ENCODE assay signal across 10 cellular contexts in the genomic region with DNA sequence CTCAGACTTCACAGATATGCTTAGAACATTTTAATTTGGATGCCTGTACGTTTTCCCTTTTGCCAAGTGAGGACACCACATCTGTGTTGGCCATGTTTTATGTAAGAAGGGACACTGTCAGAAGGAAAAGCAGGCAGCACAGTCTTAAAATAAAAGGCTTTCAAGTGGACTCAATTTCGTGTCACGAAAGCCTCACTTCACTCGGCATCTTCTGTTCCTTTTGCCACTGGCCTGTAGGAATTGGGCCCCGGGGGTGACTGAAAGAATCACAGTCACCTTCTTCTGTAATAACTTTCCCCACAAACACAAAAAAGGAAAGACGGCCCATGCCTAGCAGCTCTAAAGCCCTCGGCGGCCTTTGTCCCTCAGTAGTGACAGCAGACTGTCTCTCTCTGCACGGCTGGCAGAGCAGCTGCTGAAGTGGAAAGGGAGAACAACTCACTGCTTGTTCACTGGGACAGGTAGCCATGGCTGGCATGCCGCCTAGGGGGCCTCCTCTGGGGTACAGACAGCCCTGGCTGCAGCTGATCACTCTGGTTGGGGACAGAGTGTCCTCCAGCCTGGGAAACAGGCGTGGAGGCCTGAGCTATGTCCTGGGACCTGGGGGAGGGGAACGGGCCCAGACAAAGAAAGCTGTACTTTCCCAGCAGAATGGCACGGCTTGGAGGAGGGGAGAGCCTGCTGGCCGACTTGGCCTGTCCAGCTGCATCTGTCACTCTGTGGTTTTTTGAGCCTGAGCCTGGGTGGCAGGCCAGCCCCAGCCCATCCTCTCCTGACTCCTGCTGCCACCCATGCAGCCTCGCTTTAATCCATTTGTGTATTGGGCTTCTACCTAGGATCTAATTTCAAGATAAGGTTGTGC. TPM values are rescaled to one million over a fixed set of nuclear protein-coding genes. Genes with fewer than 3 reads are reported as not detected.
DNase-seq lines count a peak whose midpoint lies in the region; ATAC-seq, FAIRE-seq and TF ChIP-seq lines count a peak whose summit lies in the region.
"Had no signal": no experiment of that assay in that cellular context is flagged by ENCODE, and none has a peak within 500 bp of the region (broad histone marks: within the 10 kb centered on the region; RNA-seq: fewer than 3 reads in every experiment).

No MANE protein-coding gene starts in this region.

- TF ChIP-seq EP300 in GM12878 (IDR thresholded peaks at IDR 0.05; ENCODE audit: borderline replicate concordance in 1 of 2, control insufficient read depth in 1 of 2, low read depth in 2 of 2, low read length in 2 of 2): no peak

- no peak overlapping the region for H2AK5ac ChIP-seq in H9 (ENCODE audit: insufficient read length, low read length)

- H3K14ac ChIP-seq in H9 (ENCODE audit: insufficient read depth, low read length): no peak overlapping the region

- FAIRE-seq in GM12878 (lab: Jason Lieb, UNC) (no peak), D721Med (lab: Jason Lieb, UNC) (no peak)
- FAIRE-seq: endothelial cell of umbilical vein had no signal

- H4K8ac ChIP-seq in H9 (replicated peaks; ENCODE audit: insufficient read length, low read depth, low read length): no peak overlapping the region

- H3K27ac Mint-ChIP-seq in H9: peak overlapping the region; percentile 16 to 77 (median 57); a peak in 5 of 7 replicates
- H3K27ac Mint-ChIP-seq: stimulated activated naive CD8-positive, alpha-beta T cell treated with anti-CD3 and anti-CD28 coated beads, Interleukin-15, Interleukin-2, amounts not matched to agents 100 ng/mL and 50 ng/mL, for 24 hours had no signal

- H4K20me1 ChIP-seq in H9 (ENCODE audit: control insufficient read depth, insufficient read depth, insufficient read length) (no peaks in the 10 kb centered on the region), GM12878 (ENCODE audit: control insufficient read depth, insufficient read depth) (no peaks in the 10 kb centered on the region)

- no peak overlapping the region for H2BK15ac ChIP-seq in H9 (ENCODE audit: low read depth, low read length)

- H3K27me3 Mint-ChIP-seq in H9 (ENCODE audit: low read depth): peaks cover 13% of the 10 kb centered on the region
- H3K27me3 Mint-ChIP-seq: stimulated activated naive CD8-positive, alpha-beta T cell treated with anti-CD3 and anti-CD28 coated beads, Interleukin-15, Interleukin-2, amounts not matched to agents 100 ng/mL and 50 ng/mL, for 24 hours had no signal

- H2BK5ac ChIP-seq in H9 (ENCODE audit: insufficient read length, low read length): no peak overlapping the region

- RAD21 ChIA-PET in GM12878 (lab: Charles Lee; ENCODE audit: unreplicated experiment): interaction anchor here (0.8 to 9.2 kb wide), 8 partner anchors 10 to 456 kb away, joined by 3 to 124 read pairs (median 22); partner anchors contain the start of gene DEPP1

- H3K36me3 Mint-ChIP-seq in H9 (ENCODE audit: insufficient read depth in 1 of 3, low read depth in 3 of 3): peaks cover 0 to 4% (median 2%) of the 10 kb centered on the region in 3 experiments; a peak in 2 of 7 replicates

- H3K4me1 ChIP-seq in H9 (ENCODE audit: insufficient read depth, low read length) (peaks cover 25% of the 10 kb centered on the region), GM12878 (ENCODE audit: control insufficient read depth, insufficient read depth, low read length) (peaks cover 84% of the 10 kb centered on the region), right lobe of liver (peaks cover 0 to 73% (median 13%) of the 10 kb centered on the region in 4 donors)

- H3K4me1 Mint-ChIP-seq in H9: peaks cover 71 to 72% of the 10 kb centered on the region in 2 experiments

- in situ Hi-C loops in GM12878 (cut with MboI): loop anchor here (10.0 to 25.0 kb wide), 2 partner anchors 1559 to 1802 kb away; partner anchors contain the start of gene HNRNPF

- H2AFZ ChIP-seq in H9 (ENCODE audit: low read length): no peak overlapping the region
- H2AFZ ChIP-seq in GM12878 (ENCODE audit: control insufficient read depth, low read depth, low read length): peak overlapping the region; percentile 51

- TF ChIP-seq RAD21 in GM12878 (IDR thresholded peaks at IDR 0.05; ENCODE audit: insufficient read depth, low read depth, low read length): no peak

- H3K79me1 ChIP-seq in H9 (ENCODE audit: insufficient read depth, low read depth, low read length, poor library complexity, severe bottlenecking): no peaks in the 10 kb centered on the region

- H2BK12ac ChIP-seq in H9 (ENCODE audit: insufficient read length, low read depth, low read length): no peak overlapping the region

- SMC1A ChIA-PET in GM12878 (lab: Charles Lee; ENCODE audit: uncharacterized antibody, unreplicated experiment): interaction anchor here (0.8 to 9.3 kb wide), 8 partner anchors 9 to 30 kb away, joined by 3 to 147 read pairs (median 24); partner anchors contain the start of gene DEPP1

- H3K79me2 ChIP-seq in H9 (ENCODE audit: insufficient read depth, low read length) (no peaks in the 10 kb centered on the region), GM12878 (ENCODE audit: control insufficient read depth, insufficient read depth, low read length) (peaks cover 33% of the 10 kb centered on the region)

- no peaks in the 10 kb centered on the region for H3K36me3 ChIP-seq in GM12878 (ENCODE audit: control insufficient read depth in 2 of 2, insufficient read depth in 2 of 2, low read length in 1 of 2)
- H3K36me3 ChIP-seq in right lobe of liver: no peaks in the 10 kb centered on the region

- intact Hi-C loops in GM12878 (cut with micrococcal nuclease; ENCODE audit: unreplicated experiment): loop anchor here (10.0 kb wide), 2 partner anchors 411 to 1819 kb away; partner anchors contain the start of gene ALOX5
- intact Hi-C loops in right lobe of liver (cut with DNase I): no loop called here

- no peak overlapping the region for H4K91ac ChIP-seq in H9 (ENCODE audit: insufficient read length, low read depth, low read length)

- H3T11ph ChIP-seq in H9 (ENCODE audit: low read length): no peak overlapping the region

- peak overlapping the region; percentile 53 for H3K4me3 ChIP-seq in GM12878
- H3K4me3 ChIP-seq in right lobe of liver: no peak overlapping the region

- no peak overlapping the region for H4K5ac ChIP-seq in H9 (ENCODE audit: insufficient read length, low read depth, low read length)

- H3K4ac ChIP-seq in H9 (ENCODE audit: low read depth, low read length): no peak overlapping the region

- peak; percentile 34 for ATAC-seq in GM12878
- peak in 3 of 4 donors; percentile 15 to 52 (median 38) for ATAC-seq in right lobe of liver
- no peak for ATAC-seq in GM18519 (IDR thresholded peaks at IDR 0.05; ENCODE audit: low FRiP score, unreplicated experiment)

- no peaks in the 10 kb centered on the region; a peak in 1 of 5 replicates for H3K9me3 Mint-ChIP-seq in H9
- H3K9me3 Mint-ChIP-seq: stimulated activated naive CD8-positive, alpha-beta T cell treated with anti-CD3 and anti-CD28 coated beads, Interleukin-15, Interleukin-2, amounts not matched to agents 100 ng/mL and 50 ng/mL, for 24 hours had no signal

- H2BK120ac ChIP-seq in H9 (ENCODE audit: low read depth, low read length, poor library complexity, severe bottlenecking): no peak overlapping the region

- H3K27me3 ChIP-seq in H9 (ENCODE audit: insufficient read depth, low read length): no peaks in the 10 kb centered on the region
- no peaks in the 10 kb centered on the region for H3K27me3 ChIP-seq in GM12878 (replicated peaks in 1 of 2; ENCODE audit: control insufficient read depth in 2 of 2, insufficient read depth in 2 of 2, low read length in 1 of 2)
- H3K27me3 ChIP-seq in right lobe of liver: no peaks in the 10 kb centered on the region

- peak overlapping the region in 1 of 2 experiments; percentile 14; a peak in 1 of 5 replicates for H3K4me3 Mint-ChIP-seq in H9
- H3K4me3 Mint-ChIP-seq: stimulated activated naive CD8-positive, alpha-beta T cell treated with anti-CD3 and anti-CD28 coated beads, Interleukin-15, Interleukin-2, amounts not matched to agents 100 ng/mL and 50 ng/mL, for 24 hours had no signal

- POLR2A ChIA-PET in GM12878 (lab: Charles Lee): interaction anchor here (0.8 to 14.0 kb wide), 8 partner anchors 9 to 978 kb away, joined by 3 to 174 read pairs (median 4); partner anchors contain the start of gene DEPP1

- no TSS peak for BruUV-seq in GM12878 (replicated peaks; lab: Mats Ljungman, UMichigan)

- WGBS in H9 (ENCODE audit: extremely low coverage, insufficient read length, low lambda C conversion rate): no CpG with 5 or more reads among the region's 15 CpGs
- WGBS in GM12878 (ENCODE audit: insufficient coverage, insufficient replicate concordance, low lambda C conversion rate, missing lambda C conversion rate): 4% methylated on average over 15 of the region's 15 CpGs
- 50% methylated on average over 8 of the region's 15 CpGs for WGBS in right lobe of liver (ENCODE audit: insufficient coverage, low coverage, low lambda C conversion rate, missing lambda C conversion rate)

- no peak overlapping the region for H3K23ac ChIP-seq in H9 (ENCODE audit: insufficient read length, low read depth, low read length)

- no peak overlapping the region for H3K56ac ChIP-seq in H9 (ENCODE audit: insufficient read length, low read depth, low read length)

- H3K27ac ChIP-seq in H9 (ENCODE audit: insufficient read length, low read depth, low read length) (no peak overlapping the region), GM12878 (ENCODE audit: control insufficient read depth, insufficient read depth) (peak overlapping the region; percentile 85), right lobe of liver (peak overlapping the region; percentile 50 to 67 (median 62))

- H3K9ac ChIP-seq in H9 (ENCODE audit: extremely low read depth, insufficient read length, low read length) (no peak overlapping the region), GM12878 (ENCODE audit: control insufficient read depth, insufficient read depth, low read length) (peak overlapping the region; percentile 62)

- no peak for TF ChIP-seq CTCF in H9 (conservative IDR thresholded peaks at IDR 0.05)
- no peak for TF ChIP-seq CTCF in GM12878 (IDR thresholded peaks at IDR 0.05 in 2 of 3, conservative IDR thresholded peaks at IDR 0.05 in 1 of 3; ENCODE audit: control insufficient read depth in 2 of 3, extremely low read depth in 1 of 3, insufficient read depth in 1 of 3, low read depth in 3 of 3, low read length in 3 of 3)
- no peak for TF ChIP-seq CTCF in right lobe of liver (IDR thresholded peaks at IDR 0.05)
- no peak for TF ChIP-seq CTCF in D721Med (IDR thresholded peaks at IDR 0.05; ENCODE audit: insufficient read depth, missing control alignments)

- H3K18ac ChIP-seq in H9 (ENCODE audit: insufficient read length, low read depth, low read length): no peak overlapping the region

- H3K23me2 ChIP-seq in H9 (ENCODE audit: insufficient read length, low read depth, low read length, poor library complexity, severe bottlenecking): peaks cover 5% of the 10 kb centered on the region

- DNase-seq in H9: peak; percentile 48
- no peak for DNase-seq in GM12878 (ENCODE audit: low read depth, low spot score)
- peak in 2 of 3 donors; percentile 61 to 80 for DNase-seq in right lobe of liver
- peak; percentile 97 for DNase-seq in superior temporal gyrus (ENCODE audit: extremely low spot score)
- no peak for DNase-seq in stimulated activated naive CD4-positive, alpha-beta T cell treated with Interleukin-2 at 50 U/mL for 16 hours (lab: John Stamatoyannopoulos, UW)
- no peak for DNase-seq in HUDEP-2 (lab: John Stamatoyannopoulos, UW; ENCODE audit: unreplicated experiment in 76 of 76)
- no peak for DNase-seq in D721Med (ENCODE audit: insufficient read length, low spot score)

- H3K9me3 ChIP-seq in H9 (ENCODE audit: control insufficient read depth, low read depth, low read length) (no peaks in the 10 kb centered on the region), GM12878 (replicated peaks; ENCODE audit: control insufficient read depth, insufficient read depth, low read length) (no peaks in the 10 kb centered on the region), right lobe of liver (no peaks in the 10 kb centered on the region)

- TF ChIP-seq POLR2A in GM12878 (IDR thresholded peaks at IDR 0.05; ENCODE audit: low read depth, low read length) (no peak), right lobe of liver (IDR thresholded peaks at IDR 0.05) (no peak)

- CTCF ChIA-PET in GM12878 (lab: Yijun Ruan, JAX): interaction anchor here (1.9 to 9.1 kb wide), 7 partner anchors 9 to 30 kb away, joined by 6 to 116 read pairs (median 14); partner anchors contain the start of gene DEPP1

- H2BK20ac ChIP-seq in H9 (ENCODE audit: low read depth, low read length, poor library complexity, severe bottlenecking): no peak overlapping the region

- H3K4me2 ChIP-seq in H9 (ENCODE audit: insufficient read depth, insufficient read length, low read length) (no peak overlapping the region), GM12878 (ENCODE audit: control insufficient read depth, insufficient read depth) (peak overlapping the region; percentile 82)

RNA-seq across cellular contexts. Expression of gene RASSF4, which starts 4.4 kb away (rescaled TPM):
- 11.3 and 11.5 TPM in 2 replicates for total RNA-seq in H9 (2021)
- 175 and 194 TPM in 2 replicates for total RNA-seq in GM12878 (2013; cell fraction: nucleolus; rRNA removed)
- 15.6 and 16.5 TPM in 2 replicates for total RNA-seq in GM12878 (2014; rRNA removed)
- 10.9 and 11.9 TPM in 2 replicates for total RNA-seq in GM12878 (2014; rRNA removed; fragmentation: Illumina TruSeq; extraction: Trizol)
- 20.0 and 21.1 TPM in 2 replicates for total RNA-seq in GM12878 (2021)
- 9.8 TPM for polyA plus RNA-seq in GM12878 (2011; ENCODE audit: low read depth)
- polyA plus RNA-seq in GM12878 (2011; rRNA removed): 50.8 and 71.1 TPM in 2 replicates
- polyA plus RNA-seq in GM12878 (2011; cell fraction: cytosol; rRNA removed): 55.8 and 83.7 TPM in 2 replicates
- 307 and 389 TPM in 2 replicates for polyA plus RNA-seq in GM12878 (2011; cell fraction: nucleus; rRNA removed)
- 16.9 and 18.3 TPM in 2 replicates for polyA plus RNA-seq in GM12878 (2012)
- 6.3 and 10.7 TPM in 2 replicates for polyA plus RNA-seq in GM12878 (2014; fragmentation: Illumina TruSeq; extraction: Trizol)
- polyA plus RNA-seq in GM12878 (2014; fragmentation: Nextera tagmentation; extraction: Ambion mirVana): 1 to 10 TPM; 3.7 to 4.0 TPM
- polyA plus RNA-seq in GM12878 (2014; rRNA removed): 17.1 and 19.4 TPM in 2 replicates
- polyA plus RNA-seq in GM12878 (2016; fragmentation: Nextera tagmentation; extraction: Ambion mirVana): 10 to 100 TPM; 17.1 to 19.1 TPM
- 45.6 and 75.7 TPM in 2 replicates for polyA minus RNA-seq in GM12878 (2011; rRNA and poly(A)+ RNA removed)
- polyA minus RNA-seq in GM12878 (2011; cell fraction: cytosol; rRNA and poly(A)+ RNA removed): 17.1 and 19.4 TPM in 2 replicates
- polyA minus RNA-seq in GM12878 (2011; cell fraction: nucleus; rRNA and poly(A)+ RNA removed): 66.4 and 98.8 TPM in 2 replicates
- 10 to 100 TPM; 13.6 to 28.5 (median 19.6) TPM for total RNA-seq in right lobe of liver

RNA-seq across cellular contexts. Expression of gene DEPP1, which starts 14.6 kb away (rescaled TPM):
- total RNA-seq in H9 (2021) (1.7 and 2.4 TPM in 2 replicates), GM12878 (2014; rRNA removed) (7.8 and 8.4 TPM in 2 replicates), GM12878 (2014; rRNA removed; fragmentation: Illumina TruSeq; extraction: Trizol) (5.6 and 5.7 TPM in 2 replicates), GM12878 (2021) (8.6 and 8.9 TPM in 2 replicates), right lobe of liver (10 to 100 TPM in 5 of 6 experiments, 1 to 10 TPM in 1; 5.3 to 94.6 (median 71.5) TPM)
- total RNA-seq in GM12878 (2013; cell fraction: nucleolus; rRNA removed): 23.8 and 31.1 TPM in 2 replicates
- 1.2 TPM for polyA plus RNA-seq in GM12878 (2011; ENCODE audit: low read depth)
- polyA plus RNA-seq in GM12878 (2011; rRNA removed) (2.4 and 4.5 TPM in 2 replicates), GM12878 (2014; fragmentation: Illumina TruSeq; extraction: Trizol) (3.8 and 6.1 TPM in 2 replicates), GM12878 (2014; fragmentation: Nextera tagmentation; extraction: Ambion mirVana) (1 to 10 TPM; 1.7 to 1.8 TPM), GM12878 (2014; rRNA removed) (8.5 TPM in 2 replicates), GM12878 (2016; fragmentation: Nextera tagmentation; extraction: Ambion mirVana) (10 to 100 TPM; 11.0 to 12.1 TPM)
- 5.2 and 6.2 TPM in 2 replicates for polyA plus RNA-seq in GM12878 (2011; cell fraction: cytosol; rRNA removed)
- polyA plus RNA-seq in GM12878 (2011; cell fraction: nucleus; rRNA removed): 3.0 and 3.7 TPM in 2 replicates
- 2.1 and 4.4 TPM in 2 replicates for polyA plus RNA-seq in GM12878 (2012)
- 6.1 and 8.3 TPM in 2 replicates for polyA minus RNA-seq in GM12878 (2011; rRNA and poly(A)+ RNA removed)
- 2.6 and 3.1 TPM in 2 replicates for polyA minus RNA-seq in GM12878 (2011; cell fraction: cytosol; rRNA and poly(A)+ RNA removed)
- 8.7 and 10.1 TPM in 2 replicates for polyA minus RNA-seq in GM12878 (2011; cell fraction: nucleus; rRNA and poly(A)+ RNA removed)

RNA-seq across cellular contexts. Expression of gene ZNF22, which starts 36.7 kb away (rescaled TPM):
- total RNA-seq in H9 (2021) (36.9 and 37.6 TPM in 2 replicates), GM12878 (2014; rRNA removed) (31.1 and 42.1 TPM in 2 replicates), GM12878 (2014; rRNA removed; fragmentation: Illumina TruSeq; extraction: Trizol) (44.2 and 44.5 TPM in 2 replicates), GM12878 (2021) (31.1 and 34.7 TPM in 2 replicates), right lobe of liver (10 to 100 TPM; 10.3 to 25.2 (median 12.2) TPM)
- total RNA-seq in GM12878 (2013; cell fraction: nucleolus; rRNA removed): 15.8 and 16.7 TPM in 2 replicates
- polyA plus RNA-seq in GM12878 (2011; ENCODE audit: low read depth): 20.2 TPM
- polyA plus RNA-seq in GM12878 (2011; rRNA removed) (33.1 and 49.3 TPM in 2 replicates), GM12878 (2014; fragmentation: Illumina TruSeq; extraction: Trizol) (43.4 and 59.1 TPM in 2 replicates), GM12878 (2014; fragmentation: Nextera tagmentation; extraction: Ambion mirVana) (10 to 100 TPM; 47.4 to 74.4 TPM), GM12878 (2014; rRNA removed) (26.7 and 32.3 TPM in 2 replicates), GM12878 (2016; fragmentation: Nextera tagmentation; extraction: Ambion mirVana) (10 to 100 TPM; 47.2 to 48.4 TPM)
- 10.8 and 12.9 TPM in 2 replicates for polyA plus RNA-seq in GM12878 (2011; cell fraction: cytosol; rRNA removed)
- 11.1 and 11.3 TPM in 2 replicates for polyA plus RNA-seq in GM12878 (2011; cell fraction: nucleus; rRNA removed)
- 21.5 and 21.7 TPM in 2 replicates for polyA plus RNA-seq in GM12878 (2012)
- polyA minus RNA-seq in GM12878 (2011; rRNA and poly(A)+ RNA removed): 8.3 and 8.7 TPM in 2 replicates
- polyA minus RNA-seq in GM12878 (2011; cell fraction: cytosol; rRNA and poly(A)+ RNA removed): 4.4 and 5.1 TPM in 2 replicates
- polyA minus RNA-seq in GM12878 (2011; cell fraction: nucleus; rRNA and poly(A)+ RNA removed): 5.2 and 6.5 TPM in 2 replicates

RNA-seq across cellular contexts. Expression of gene TMEM72, which starts 52.9 kb away (rescaled TPM):
- total RNA-seq in H9 (2021) (not detected in 2 replicates), GM12878 (2014; rRNA removed) (not detected in 2 replicates), GM12878 (2014; rRNA removed; fragmentation: Illumina TruSeq; extraction: Trizol) (not detected in 2 replicates), GM12878 (2021) (not detected in 2 replicates), right lobe of liver (not detected)
- total RNA-seq in GM12878 (2013; cell fraction: nucleolus; rRNA removed): not detected in 2 replicates
- not detected for polyA plus RNA-seq in GM12878 (2011; ENCODE audit: low read depth)
- polyA plus RNA-seq in GM12878 (2011; rRNA removed) (0.07 and 0.12 TPM in 2 replicates), GM12878 (2014; fragmentation: Illumina TruSeq; extraction: Trizol) (not detected in 2 replicates), GM12878 (2014; fragmentation: Nextera tagmentation; extraction: Ambion mirVana) (not detected), GM12878 (2014; rRNA removed) (not detected in 2 replicates), GM12878 (2016; fragmentation: Nextera tagmentation; extraction: Ambion mirVana) (not detected)
- 0.21 and 0.32 TPM in 2 replicates for polyA plus RNA-seq in GM12878 (2011; cell fraction: cytosol; rRNA removed)
- polyA plus RNA-seq in GM12878 (2011; cell fraction: nucleus; rRNA removed): 0.28 and 0.42 TPM in 2 replicates
- polyA plus RNA-seq in GM12878 (2012): 0.08 TPM in 1 of 2 replicates, not detected in the other
- 0.29 and 0.41 TPM in 2 replicates for polyA minus RNA-seq in GM12878 (2011; rRNA and poly(A)+ RNA removed)
- not detected in 2 replicates for polyA minus RNA-seq in GM12878 (2011; cell fraction: cytosol; rRNA and poly(A)+ RNA removed)
- polyA minus RNA-seq in GM12878 (2011; cell fraction: nucleus; rRNA and poly(A)+ RNA removed): 0.12 TPM in 1 of 2 replicates, not detected in the other
- total RNA-seq: endothelial cell of umbilical vein had no signal
- polyA plus RNA-seq: endothelial cell of umbilical vein had no signal

Comparison
In these comparisons a context has a peak if more than half of its experiments do, and no peak if none do; other contexts are left out.
1. DNase-seq: peak in H9 (single experiment), right lobe of liver (2 of 3) and superior temporal gyrus (single experiment); none in GM12878 (single experiment), stimulated activated naive CD4-positive, alpha-beta T cell treated with Interleukin-2 at 50 U/mL for 16 hours (single experiment), HUDEP-2 (0 of 76) and D721Med (single experiment).